8 cellular contexts compared by ENCODE assay signal in the genomic region with DNA sequence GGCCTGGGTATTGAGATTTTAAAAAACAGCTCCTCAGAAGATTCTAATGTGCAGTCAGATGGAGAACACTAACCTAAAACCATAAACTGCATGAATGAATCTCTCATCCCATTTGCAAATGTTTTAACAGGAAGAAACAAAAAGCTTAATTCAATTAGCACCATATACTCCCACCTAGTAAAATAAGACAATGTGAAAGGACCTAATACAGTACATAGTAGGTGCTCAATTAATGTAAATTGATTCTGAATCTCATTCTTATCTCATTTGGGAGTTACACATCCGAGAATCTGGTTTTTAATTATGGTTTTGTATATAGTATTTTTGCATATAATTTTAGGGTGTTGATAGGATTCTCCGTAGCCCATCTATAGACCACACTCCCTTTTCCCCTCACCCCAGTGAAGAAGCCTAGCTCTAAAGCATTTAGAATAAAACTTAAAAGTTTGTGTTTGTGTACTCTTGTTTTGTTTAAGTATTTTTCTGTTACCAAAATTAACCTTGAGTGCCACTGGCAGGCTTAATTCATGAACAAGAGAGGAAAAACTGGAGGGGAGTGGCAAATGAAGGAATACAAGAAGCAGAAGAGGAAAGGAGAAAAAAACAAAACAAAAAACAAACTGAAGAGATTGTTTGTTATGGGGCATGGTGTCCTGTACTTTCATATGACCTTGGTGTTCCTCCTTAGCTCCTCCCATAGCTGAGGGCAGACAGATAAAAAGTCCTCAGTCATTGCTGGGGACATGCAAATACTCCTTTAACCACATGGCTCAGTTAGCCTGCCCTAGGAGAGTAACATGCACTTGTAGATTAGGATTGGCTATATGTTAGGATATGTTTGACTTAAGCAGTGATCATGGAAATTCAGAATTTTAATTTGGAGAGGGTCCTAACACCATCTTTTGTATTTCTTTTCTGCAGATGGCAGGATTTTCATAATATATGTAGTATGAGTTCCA. TPM values are rescaled to one million over a fixed set of nuclear protein-coding genes. Genes with fewer than 3 reads are reported as not detected.
DNase-seq lines count a peak whose midpoint lies in the region; ATAC-seq, FAIRE-seq and TF ChIP-seq lines count a peak whose summit lies in the region.

No MANE protein-coding gene starts in this region.

- H3K4me1 ChIP-seq in A549 (peaks cover 25% of the 10 kb centered on the region), OCI-LY3 (ENCODE audit: low read length) (peaks cover 28% of the 10 kb centered on the region), muscle layer of colon (ENCODE audit: insufficient read depth, low read length) (peaks cover 12% of the 10 kb centered on the region)

- no peak for TF ChIP-seq EP300 in A549 (IDR thresholded peaks at IDR 0.05)

- no peak for TF ChIP-seq CTCF in A549 (IDR thresholded peaks at IDR 0.05)
- no peak for TF ChIP-seq CTCF in OCI-LY3 (IDR thresholded peaks at IDR 0.05; ENCODE audit: low read depth, low read length)
- no peak for TF ChIP-seq CTCF in choroid plexus epithelial cell (conservative IDR thresholded peaks at IDR 0.05; ENCODE audit: low read depth, low read length)

- peaks cover 16% of the 10 kb centered on the region for H3K79me2 ChIP-seq in OCI-LY3 (ENCODE audit: low read length)

- H3K36me3 ChIP-seq in OCI-LY3 (replicated peaks; ENCODE audit: low read depth, low read length) (peaks cover 13% of the 10 kb centered on the region), muscle layer of colon (ENCODE audit: insufficient read depth, low read length) (peaks cover 22% of the 10 kb centered on the region)

- no peaks in the 10 kb centered on the region for H3K27me3 ChIP-seq in OCI-LY3 (ENCODE audit: low read depth, low read length)
- no peaks in the 10 kb centered on the region for H3K27me3 ChIP-seq in muscle layer of colon (ENCODE audit: control insufficient read depth in 1 of 2, insufficient read depth in 2 of 2, low read length in 2 of 2)

- H2AFZ ChIP-seq in OCI-LY3 (ENCODE audit: low read depth, low read length) = no peak overlapping the region

- H3K4me3 ChIP-seq in A549 (peak overlapping the region; percentile 85), OCI-LY3 (ENCODE audit: low read length) (peak overlapping the region; percentile 99), choroid plexus epithelial cell (ENCODE audit: low read depth, low read length) (peak overlapping the region; percentile 95), muscle layer of colon (ENCODE audit: low read depth in 1 of 2, low read length in 2 of 2) (peak overlapping the region; percentile 64 to 78)

- H3K9me3 ChIP-seq in A549 (no peaks in the 10 kb centered on the region), OCI-LY3 (ENCODE audit: insufficient read depth, low read length) (no peaks in the 10 kb centered on the region), muscle layer of colon (ENCODE audit: low read length) (no peaks in the 10 kb centered on the region)

- H3K27ac ChIP-seq in A549 (peak overlapping the region; percentile 94 to 96), OCI-LY3 (ENCODE audit: low read length) (peak overlapping the region; percentile 83), muscle layer of colon (ENCODE audit: low read depth, low read length) (peak overlapping the region; percentile 80)

- DNase-seq in A549 (ENCODE audit: low read depth in 1 of 2, low spot score in 1 of 2) = peak; percentile 53 to 55
- DNase-seq in choroid plexus epithelial cell (ENCODE audit: low read depth) = peak; percentile 34
- DNase-seq in putamen (ENCODE audit: low spot score) = no peak
- no peak for DNase-seq in ecto neural progenitor cell (ENCODE audit: low spot score)

- no peak for TF ChIP-seq RAD21 in A549 (conservative IDR thresholded peaks at IDR 0.05 in 1 of 2, IDR thresholded peaks at IDR 0.05 in 1 of 2)

- H4K20me1 ChIP-seq in OCI-LY3 (ENCODE audit: insufficient read depth, low read length) = no peaks in the 10 kb centered on the region

- no peak for TF ChIP-seq POLR2A in A549 (IDR thresholded peaks at IDR 0.05; ENCODE audit: low read length)

- H3K9ac ChIP-seq in OCI-LY3 (ENCODE audit: low read length) = peak overlapping the region; percentile 93
- peak overlapping the region; percentile 91 for H3K9ac ChIP-seq in muscle layer of colon (ENCODE audit: low read length)

- CTCF ChIA-PET in A549 (lab: Yijun Ruan, JAX) = interaction anchor here (0.8 to 17.2 kb wide), 30 partner anchors 8 to 305 kb away, joined by 3 to 325 read pairs (median 5); a partner anchor contains a TSS

- WGBS in A549 (ENCODE audit: missing lambda C conversion rate) = 28% methylated on average over 2 of the region's 2 CpGs

- FAIRE-seq in A549 (lab: Jason Lieb, UNC) = no peak

- POLR2A ChIA-PET in A549 (lab: Yijun Ruan, JAX) = interaction anchor here (0.6 to 2.3 kb wide), 13 partner anchors 9 to 1323 kb away, joined by 3 to 19 read pairs (median 5); a partner anchor contains a TSS

- H3K4me2 ChIP-seq in A549 (peak overlapping the region; percentile 94), OCI-LY3 (ENCODE audit: low read length) (peak overlapping the region; percentile 79)

- ATAC-seq in A549 (peak; percentile 21 to 33; a peak in 3 of 6 replicates), GM18519 (IDR thresholded peaks at IDR 0.05; ENCODE audit: low FRiP score, unreplicated experiment) (peak; percentile 60), HG02970 (IDR thresholded peaks at IDR 0.05; ENCODE audit: low FRiP score, unreplicated experiment) (peak; percentile 37)

TF ChIP-seq in A549, 52 proteins besides CTCF, POLR2A, EP300 and RAD21:
- TF ChIP-seq, protein P1, sequence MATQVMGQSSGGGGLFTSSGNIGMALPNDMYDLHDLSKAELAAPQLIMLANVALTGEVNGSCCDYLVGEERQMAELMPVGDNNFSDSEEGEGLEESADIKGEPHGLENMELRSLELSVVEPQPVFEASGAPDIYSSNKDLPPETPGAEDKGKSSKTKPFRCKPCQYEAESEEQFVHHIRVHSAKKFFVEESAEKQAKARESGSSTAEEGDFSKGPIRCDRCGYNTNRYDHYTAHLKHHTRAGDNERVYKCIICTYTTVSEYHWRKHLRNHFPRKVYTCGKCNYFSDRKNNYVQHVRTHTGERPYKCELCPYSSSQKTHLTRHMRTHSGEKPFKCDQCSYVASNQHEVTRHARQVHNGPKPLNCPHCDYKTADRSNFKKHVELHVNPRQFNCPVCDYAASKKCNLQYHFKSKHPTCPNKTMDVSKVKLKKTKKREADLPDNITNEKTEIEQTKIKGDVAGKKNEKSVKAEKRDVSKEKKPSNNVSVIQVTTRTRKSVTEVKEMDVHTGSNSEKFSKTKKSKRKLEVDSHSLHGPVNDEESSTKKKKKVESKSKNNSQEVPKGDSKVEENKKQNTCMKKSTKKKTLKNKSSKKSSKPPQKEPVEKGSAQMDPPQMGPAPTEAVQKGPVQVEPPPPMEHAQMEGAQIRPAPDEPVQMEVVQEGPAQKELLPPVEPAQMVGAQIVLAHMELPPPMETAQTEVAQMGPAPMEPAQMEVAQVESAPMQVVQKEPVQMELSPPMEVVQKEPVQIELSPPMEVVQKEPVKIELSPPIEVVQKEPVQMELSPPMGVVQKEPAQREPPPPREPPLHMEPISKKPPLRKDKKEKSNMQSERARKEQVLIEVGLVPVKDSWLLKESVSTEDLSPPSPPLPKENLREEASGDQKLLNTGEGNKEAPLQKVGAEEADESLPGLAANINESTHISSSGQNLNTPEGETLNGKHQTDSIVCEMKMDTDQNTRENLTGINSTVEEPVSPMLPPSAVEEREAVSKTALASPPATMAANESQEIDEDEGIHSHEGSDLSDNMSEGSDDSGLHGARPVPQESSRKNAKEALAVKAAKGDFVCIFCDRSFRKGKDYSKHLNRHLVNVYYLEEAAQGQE (IDR thresholded peaks at IDR 0.05) = no peak
- 0 out of 2 replicates have a peak, but pooled peaks have one; percentile 64 for TF ChIP-seq HOXA7 (CRISPR knock-in tag; IDR thresholded peaks at IDR 0.05)

RNA-seq across cellular contexts. Expression of a gene that starts 1.2 kb away (rescaled TPM):
- polyA plus RNA-seq in A549 (2011; rRNA removed) = 47.4 and 57.5 TPM in 2 replicates
- 18.3 and 21.6 TPM in 2 replicates for polyA plus RNA-seq in A549 (2012; cell fraction: cytosol; rRNA removed)
- 9.3 and 13.4 TPM in 2 replicates for polyA plus RNA-seq in A549 (2012; cell fraction: nucleus; rRNA removed)
- polyA plus RNA-seq in A549 (2017; fragmentation: RNase III; extraction: RNeasy Plus Mini Kit Qiagen cat#74134 plus additional on column Dnase treatment) = 39.7 to 43.2 TPM (median 41.2 TPM) in 3 replicates
- 35.6 and 40.5 TPM in 2 replicates for polyA minus RNA-seq in A549 (2011; rRNA and poly(A)+ RNA removed)

RNA-seq across cellular contexts. Expression of a gene that starts 12.1 kb away (rescaled TPM):
- polyA plus RNA-seq in A549 (2011; rRNA removed) (not detected in 2 replicates), A549 (2017; fragmentation: RNase III; extraction: RNeasy Plus Mini Kit Qiagen cat#74134 plus additional on column Dnase treatment) (not detected in 3 replicates)
- polyA plus RNA-seq in A549 (2012; cell fraction: cytosol; rRNA removed) = not detected in 2 replicates
- polyA plus RNA-seq in A549 (2012; cell fraction: nucleus; rRNA removed) = not detected in 2 replicates
- polyA minus RNA-seq in A549 (2011; rRNA and poly(A)+ RNA removed) = not detected in 2 replicates

RNA-seq across cellular contexts. Expression of a gene that starts 42.8 kb away (rescaled TPM):
- polyA plus RNA-seq in A549 (2011; rRNA removed) (17.1 and 31.0 TPM in 2 replicates), A549 (2017; fragmentation: RNase III; extraction: RNeasy Plus Mini Kit Qiagen cat#74134 plus additional on column Dnase treatment) (43.5 to 53.2 TPM (median 44.5 TPM) in 3 replicates)
- 19.4 and 19.9 TPM in 2 replicates for polyA plus RNA-seq in A549 (2012; cell fraction: cytosol; rRNA removed)
- 12.7 and 13.2 TPM in 2 replicates for polyA plus RNA-seq in A549 (2012; cell fraction: nucleus; rRNA removed)
- 17.0 and 22.1 TPM in 2 replicates for polyA minus RNA-seq in A549 (2011; rRNA and poly(A)+ RNA removed)

RNA-seq across cellular contexts. Expression of a gene that starts 46.4 kb away (rescaled TPM):
- polyA plus RNA-seq in A549 (2011; rRNA removed) (60.1 and 72.2 TPM in 2 replicates), A549 (2017; fragmentation: RNase III; extraction: RNeasy Plus Mini Kit Qiagen cat#74134 plus additional on column Dnase treatment) (40.4 to 43.5 TPM (median 41.2 TPM) in 3 replicates)
- polyA plus RNA-seq in A549 (2012; cell fraction: cytosol; rRNA removed) = 70.3 and 84.5 TPM in 2 replicates
- 170 and 172 TPM in 2 replicates for polyA plus RNA-seq in A549 (2012; cell fraction: nucleus; rRNA removed)
- polyA minus RNA-seq in A549 (2011; rRNA and poly(A)+ RNA removed) = 74.3 and 83.8 TPM in 2 replicates

Comparison
In these comparisons a context has a peak if more than half of its experiments do, and no peak if none do; other contexts are left out.
1. DNase-seq: peak in A549 (2 of 2) and choroid plexus epithelial cell (single experiment); none in putamen (single experiment) and ecto neural progenitor cell (single experiment).
2. Peak in every context shown above with its lines, with median percentiles within 50 percentile points of each other: ATAC-seq, H3K27ac ChIP-seq and H3K4me3 ChIP-seq.